ENCODE assay signal across 18 cellular contexts in genomic region chr2:231942180-231942579, GRCh38. TPM values are rescaled to one million over a fixed set of nuclear protein-coding genes. Genes with fewer than 3 reads are reported as not detected.
DNase-seq lines count a peak whose midpoint lies in the region; ATAC-seq and TF ChIP-seq lines count a peak whose summit lies in the region.
"Had no signal": no experiment of that assay in that cellular context is flagged by ENCODE, and none has a peak within 500 bp of the region (broad histone marks: within the 10 kb centered on the region; RNA-seq: fewer than 3 reads in every experiment).

No MANE protein-coding gene starts in this region.

- no peak overlapping the region for H3K4me2 ChIP-seq in BLaER1
- no peak overlapping the region for H3K4me2 ChIP-seq in GM23338

- no peak for TF ChIP-seq POLR2A in right lobe of liver (IDR thresholded peaks at IDR 0.05)

- no peaks in the 10 kb centered on the region for H3K79me2 ChIP-seq in GM23338 (replicated peaks; ENCODE audit: insufficient read depth)

- ATAC-seq in GM23338 = no peak
- ATAC-seq in right lobe of liver = peak; percentile 27 to 82 (median 62)
- ATAC-seq in HG03439 (IDR thresholded peaks at IDR 0.05; ENCODE audit: unreplicated experiment) = no peak
- ATAC-seq: CD8-positive, alpha-beta T cell had no signal

- H3K27ac Mint-ChIP-seq in GM23338 = no peak overlapping the region
- H3K27ac Mint-ChIP-seq: CD4-positive, alpha-beta T cell; CD8-positive, alpha-beta T cell had no signal

- WGBS in right lobe of liver (ENCODE audit: insufficient coverage, low coverage, low lambda C conversion rate, missing lambda C conversion rate) = 41% methylated on average over 6 of the region's 6 CpGs

- H3K4me1 ChIP-seq in BLaER1 (peaks cover 37% of the 10 kb centered on the region), GM23338 (ENCODE audit: insufficient read depth) (no peaks in the 10 kb centered on the region), right lobe of liver (peaks cover 0 to 16% (median 0%) of the 10 kb centered on the region in 4 donors), tibial artery (no peaks in the 10 kb centered on the region)
- H3K4me1 ChIP-seq: BE2C, Caco-2 had no signal

- no peaks in the 10 kb centered on the region for H3K4me1 Mint-ChIP-seq in GM23338

- H3K36me3 ChIP-seq in BLaER1 = no peaks in the 10 kb centered on the region
- H3K36me3 ChIP-seq in GM23338 (ENCODE audit: insufficient read depth) = no peaks in the 10 kb centered on the region
- no peaks in the 10 kb centered on the region for H3K36me3 ChIP-seq in right lobe of liver
- no peaks in the 10 kb centered on the region for H3K36me3 ChIP-seq in tibial artery
- H3K36me3 ChIP-seq: BE2C; BLaER1 treated with 17β-estradiol and CSF1 and Interleukin-3, amounts not matched to agents 10 nM and 100 nM had no signal

- intact Hi-C loops in right lobe of liver (cut with DNase I) = no loop called here
- intact Hi-C loops in tibial artery (cut with DNase I; ENCODE audit: low total_unique reads) = no loop called here

- no peak overlapping the region for H3K9ac ChIP-seq in BLaER1
- H3K9ac ChIP-seq: BLaER1 treated with 17β-estradiol and CSF1 and Interleukin-3, amounts not matched to agents 10 nM and 100 nM had no signal

- peak overlapping the region; percentile 47 for H3K27ac ChIP-seq in BLaER1
- H3K27ac ChIP-seq in GM23338 (ENCODE audit: low read depth) = no peak overlapping the region
- no peak overlapping the region for H3K27ac ChIP-seq in right lobe of liver
- H3K27ac ChIP-seq in tibial artery = no peak overlapping the region
- H3K27ac ChIP-seq: C4-2B had no signal

- peaks cover 4% of the 10 kb centered on the region; the same call in 1 of the 2 replicates for H3K9me2 ChIP-seq in GM23338 (ENCODE audit: insufficient read depth)

- H3K4me3 ChIP-seq in BLaER1 = no peak overlapping the region
- no peak overlapping the region for H3K4me3 ChIP-seq in GM23338
- H3K4me3 ChIP-seq in right lobe of liver = no peak overlapping the region
- H3K4me3 ChIP-seq in tibial artery = no peak overlapping the region
- H3K4me3 ChIP-seq: BLaER1 treated with 17β-estradiol and CSF1 and Interleukin-3, amounts not matched to agents 10 nM and 100 nM had no signal

- H3K9me3 ChIP-seq in BLaER1 = no peaks in the 10 kb centered on the region
- H3K9me3 ChIP-seq in right lobe of liver = no peaks in the 10 kb centered on the region
- H3K9me3 ChIP-seq in tibial artery = no peaks in the 10 kb centered on the region
- H3K9me3 ChIP-seq: BE2C; BLaER1 treated with 17β-estradiol and CSF1 and Interleukin-3, amounts not matched to agents 10 nM and 100 nM; Caco-2 had no signal

- H3F3A ChIP-seq in GM23338 (replicated peaks; ENCODE audit: low read depth) = no peaks in the 10 kb centered on the region

- H3K4me3 Mint-ChIP-seq in GM23338 = no peak overlapping the region
- H3K4me3 Mint-ChIP-seq: CD4-positive, alpha-beta T cell; CD8-positive, alpha-beta T cell had no signal

- TF ChIP-seq CTCF in GM23338 (conservative IDR thresholded peaks at IDR 0.05; ENCODE audit: low read depth in 2 of 2) (no peak), right lobe of liver (IDR thresholded peaks at IDR 0.05) (no peak), tibial artery (IDR thresholded peaks at IDR 0.05) (no peak)

- no peaks in the 10 kb centered on the region for H3K9me3 Mint-ChIP-seq in GM23338
- H3K9me3 Mint-ChIP-seq: CD4-positive, alpha-beta T cell; CD8-positive, alpha-beta T cell had no signal

- no peak for DNase-seq in GM23338 (ENCODE audit: low spot score)
- DNase-seq in right lobe of liver = no peak
- no peak for DNase-seq in tibial artery
- DNase-seq: 8988T; ACHN; BE2C; Caco-2; Calu3; CD4-positive, alpha-beta T cell; CD8-positive, alpha-beta T cell; DMS79 treated with DMSO at 0.1 percent for 48 hours; GF-D8 had no signal

- H4K20me1 ChIP-seq in BLaER1 = no peaks in the 10 kb centered on the region
- no peaks in the 10 kb centered on the region for H4K20me1 ChIP-seq in GM23338 (replicated peaks; ENCODE audit: insufficient read depth)
- H4K20me1 ChIP-seq: BLaER1 treated with 17β-estradiol and CSF1 and Interleukin-3, amounts not matched to agents 10 nM and 100 nM had no signal

- peak overlapping the region; percentile 72; the same call in 1 of the 2 replicates for H2AFZ ChIP-seq in GM23338

- peaks cover 10% of the 10 kb centered on the region for H3K27me3 Mint-ChIP-seq in GM23338 (ENCODE audit: insufficient read depth, low read depth, poor library complexity)

- H3K27me3 ChIP-seq in BLaER1 = no peaks in the 10 kb centered on the region
- H3K27me3 ChIP-seq in GM23338 (ENCODE audit: insufficient read depth) = no peaks in the 10 kb centered on the region
- no peaks in the 10 kb centered on the region for H3K27me3 ChIP-seq in right lobe of liver
- peaks cover 0 to 11% of the 10 kb centered on the region in 2 donors for H3K27me3 ChIP-seq in tibial artery
- H3K27me3 ChIP-seq: BE2C; BLaER1 treated with 17β-estradiol and CSF1 and Interleukin-3, amounts not matched to agents 10 nM and 100 nM had no signal

- no peaks in the 10 kb centered on the region for H3K36me3 Mint-ChIP-seq in GM23338 (ENCODE audit: low read depth)
- H3K36me3 Mint-ChIP-seq: CD8-positive, alpha-beta T cell had no signal

TF ChIP-seq in GM23338, 12 proteins besides CTCF, POLR2A, EP300 and RAD21 (continues in another document):
- TF ChIP-seq STAT1 (IDR thresholded peaks at IDR 0.05; ENCODE audit: unreplicated experiment) (no peak), JUNB (IDR thresholded peaks at IDR 0.05; ENCODE audit: unreplicated experiment) (no peak), ZNF331 (CRISPR knock-in tag; IDR thresholded peaks at IDR 0.05; ENCODE audit: low read depth) (no peak), NANOG (IDR thresholded peaks at IDR 0.05; ENCODE audit: borderline replicate concordance) (no peak), CREB1 (CRISPR knock-in tag; IDR thresholded peaks at IDR 0.05; ENCODE audit: low read depth) (no peak), EZH2 (IDR thresholded peaks at IDR 0.05; ENCODE audit: low read depth, unreplicated experiment) (no peak), EZH2phosphoT487 (IDR thresholded peaks at IDR 0.05; ENCODE audit: unreplicated experiment) (no peak)
- TF ChIP-seq, protein P1, sequence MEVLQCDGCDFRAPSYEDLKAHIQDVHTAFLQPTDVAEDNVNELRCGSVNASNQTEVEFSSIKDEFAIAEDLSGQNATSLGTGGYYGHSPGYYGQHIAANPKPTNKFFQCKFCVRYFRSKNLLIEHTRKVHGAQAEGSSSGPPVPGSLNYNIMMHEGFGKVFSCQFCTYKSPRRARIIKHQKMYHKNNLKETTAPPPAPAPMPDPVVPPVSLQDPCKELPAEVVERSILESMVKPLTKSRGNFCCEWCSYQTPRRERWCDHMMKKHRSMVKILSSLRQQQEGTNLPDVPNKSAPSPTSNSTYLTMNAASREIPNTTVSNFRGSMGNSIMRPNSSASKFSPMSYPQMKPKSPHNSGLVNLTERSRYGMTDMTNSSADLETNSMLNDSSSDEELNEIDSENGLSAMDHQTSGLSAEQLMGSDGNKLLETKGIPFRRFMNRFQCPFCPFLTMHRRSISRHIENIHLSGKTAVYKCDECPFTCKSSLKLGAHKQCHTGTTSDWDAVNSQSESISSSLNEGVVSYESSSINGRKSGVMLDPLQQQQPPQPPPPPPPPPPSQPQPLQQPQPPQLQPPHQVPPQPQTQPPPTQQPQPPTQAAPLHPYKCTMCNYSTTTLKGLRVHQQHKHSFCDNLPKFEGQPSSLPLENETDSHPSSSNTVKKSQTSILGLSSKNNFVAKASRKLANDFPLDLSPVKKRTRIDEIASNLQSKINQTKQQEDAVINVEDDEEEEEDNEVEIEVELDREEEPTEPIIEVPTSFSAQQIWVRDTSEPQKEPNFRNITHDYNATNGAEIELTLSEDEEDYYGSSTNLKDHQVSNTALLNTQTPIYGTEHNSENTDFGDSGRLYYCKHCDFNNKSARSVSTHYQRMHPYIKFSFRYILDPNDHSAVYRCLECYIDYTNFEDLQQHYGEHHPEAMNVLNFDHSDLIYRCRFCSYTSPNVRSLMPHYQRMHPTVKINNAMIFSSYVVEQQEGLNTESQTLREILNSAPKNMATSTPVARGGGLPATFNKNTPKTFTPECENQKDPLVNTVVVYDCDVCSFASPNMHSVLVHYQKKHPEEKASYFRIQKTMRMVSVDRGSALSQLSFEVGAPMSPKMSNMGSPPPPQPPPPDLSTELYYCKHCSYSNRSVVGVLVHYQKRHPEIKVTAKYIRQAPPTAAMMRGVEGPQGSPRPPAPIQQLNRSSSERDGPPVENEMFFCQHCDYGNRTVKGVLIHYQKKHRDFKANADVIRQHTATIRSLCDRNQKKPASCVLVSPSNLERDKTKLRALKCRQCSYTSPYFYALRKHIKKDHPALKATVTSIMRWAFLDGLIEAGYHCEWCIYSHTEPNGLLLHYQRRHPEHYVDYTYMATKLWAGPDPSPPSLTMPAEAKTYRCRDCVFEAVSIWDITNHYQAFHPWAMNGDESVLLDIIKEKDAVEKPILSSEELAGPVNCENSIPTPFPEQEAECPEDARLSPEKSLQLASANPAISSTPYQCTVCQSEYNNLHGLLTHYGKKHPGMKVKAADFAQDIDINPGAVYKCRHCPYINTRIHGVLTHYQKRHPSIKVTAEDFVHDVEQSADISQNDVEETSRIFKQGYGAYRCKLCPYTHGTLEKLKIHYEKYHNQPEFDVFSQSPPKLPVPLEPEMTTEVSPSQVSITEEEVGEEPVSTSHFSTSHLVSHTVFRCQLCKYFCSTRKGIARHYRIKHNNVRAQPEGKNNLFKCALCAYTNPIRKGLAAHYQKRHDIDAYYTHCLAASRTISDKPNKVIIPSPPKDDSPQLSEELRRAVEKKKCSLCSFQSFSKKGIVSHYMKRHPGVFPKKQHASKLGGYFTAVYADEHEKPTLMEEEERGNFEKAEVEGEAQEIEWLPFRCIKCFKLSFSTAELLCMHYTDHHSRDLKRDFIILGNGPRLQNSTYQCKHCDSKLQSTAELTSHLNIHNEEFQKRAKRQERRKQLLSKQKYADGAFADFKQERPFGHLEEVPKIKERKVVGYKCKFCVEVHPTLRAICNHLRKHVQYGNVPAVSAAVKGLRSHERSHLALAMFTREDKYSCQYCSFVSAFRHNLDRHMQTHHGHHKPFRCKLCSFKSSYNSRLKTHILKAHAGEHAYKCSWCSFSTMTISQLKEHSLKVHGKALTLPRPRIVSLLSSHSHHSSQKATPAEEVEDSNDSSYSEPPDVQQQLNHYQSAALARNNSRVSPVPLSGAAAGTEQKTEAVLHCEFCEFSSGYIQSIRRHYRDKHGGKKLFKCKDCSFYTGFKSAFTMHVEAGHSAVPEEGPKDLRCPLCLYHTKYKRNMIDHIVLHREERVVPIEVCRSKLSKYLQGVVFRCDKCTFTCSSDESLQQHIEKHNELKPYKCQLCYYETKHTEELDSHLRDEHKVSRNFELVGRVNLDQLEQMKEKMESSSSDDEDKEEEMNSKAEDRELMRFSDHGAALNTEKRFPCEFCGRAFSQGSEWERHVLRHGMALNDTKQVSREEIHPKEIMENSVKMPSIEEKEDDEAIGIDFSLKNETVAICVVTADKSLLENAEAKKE (CRISPR knock-in tag; IDR thresholded peaks at IDR 0.05) = no peak

RNA-seq across cellular contexts. Expression of gene NPPC, which starts 16.0 kb away (rescaled TPM):
- total RNA-seq in GM23338 (2014; rRNA removed; shearing (Covaris generic)) = 0.43 and 2.2 TPM in 2 replicates
- 6.3 and 10.2 TPM in 2 replicates for polyA plus RNA-seq in GM23338 (2016; fragmentation: Nextera tagmentation; extraction: Ambion mirVana)
- total RNA-seq in right lobe of liver = not detected
- total RNA-seq: A673, Caco-2, Calu3 had no signal
- polyA plus RNA-seq: AG04450 had no signal

RNA-seq across cellular contexts. Expression of gene DIS3L2, which starts 19.3 kb away (rescaled TPM):
- total RNA-seq in GM23338 (2014; rRNA removed; shearing (Covaris generic)) = 17.4 and 25.3 TPM in 2 replicates
- polyA plus RNA-seq in GM23338 (2016; fragmentation: Nextera tagmentation; extraction: Ambion mirVana) = 15.0 and 15.2 TPM in 2 replicates
- 10 to 100 TPM in 5 of 6 experiments, 1 to 10 TPM in 1; 8.1 to 22.3 (median 16.7) TPM for total RNA-seq in right lobe of liver

Comparison
In these comparisons a context has a peak if more than half of its experiments do, and no peak if none do; other contexts are left out.
1. ATAC-seq: peak in right lobe of liver (4 of 4); none in GM23338 (single experiment) and HG03439 (single experiment).